ENCODE assay signal across 26 cellular contexts in the genomic region with DNA sequence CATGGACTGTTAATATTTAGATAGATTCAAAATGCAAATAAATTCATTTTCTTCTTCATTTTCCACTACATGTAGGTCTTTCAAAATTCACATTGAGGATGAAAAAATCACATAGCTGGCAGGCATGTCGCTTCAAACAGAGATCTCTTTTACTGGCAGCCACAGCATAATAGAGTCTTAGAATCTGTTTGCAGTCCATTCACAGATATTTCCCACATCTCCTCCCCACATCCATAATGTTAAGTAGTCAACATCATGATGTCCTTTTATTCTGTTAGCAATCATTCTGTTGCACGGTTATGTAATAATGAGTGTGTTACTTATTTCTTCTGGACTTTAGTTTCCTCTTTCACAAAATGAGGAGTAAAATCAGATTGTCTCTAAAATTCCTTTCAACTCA.
DNase-seq lines count a peak whose midpoint lies in the region; ATAC-seq and TF ChIP-seq lines count a peak whose summit lies in the region.
"Had no signal": no experiment of that assay in that cellular context is flagged by ENCODE, and none has a peak within 500 bp of the region (broad histone marks: within the 10 kb centered on the region; RNA-seq: fewer than 3 reads in every experiment).

No MANE protein-coding gene starts in this region.

- no peaks in the 10 kb centered on the region for H3K36me3 Mint-ChIP-seq in Caco-2 (ENCODE audit: insufficient read depth, unreplicated experiment)
- H3K36me3 Mint-ChIP-seq in neural crest cell (ENCODE audit: low read depth) = no peaks in the 10 kb centered on the region
- no peaks in the 10 kb centered on the region for H3K36me3 Mint-ChIP-seq in activated CD8-positive, alpha-beta T cell treated with anti-CD3 and anti-CD28 coated beads for 36 hours (ENCODE audit: low read depth)
- H3K36me3 Mint-ChIP-seq: brain; stimulated activated memory B cell treated with anti-CD40 and anti-IgM and Interleukin-4, amounts not matched to agents 10 μg/mL and 1 μg/mL and 100 μg/mL, for 72 hours had no signal

- TF ChIP-seq CTCF in Caco-2 (IDR thresholded peaks at IDR 0.05; ENCODE audit: insufficient read depth in 1 of 2, low read depth in 1 of 2, low read length in 1 of 2, severe bottlenecking in 1 of 2, unreplicated experiment in 1 of 2) (no peak), WERI-Rb-1 (IDR thresholded peaks at IDR 0.05; ENCODE audit: low read depth, low read length) (no peak), neural crest cell (conservative IDR thresholded peaks at IDR 0.05) (no peak), coronary artery (IDR thresholded peaks at IDR 0.05) (no peak)
- TF ChIP-seq CTCF in activated CD8-positive, alpha-beta T cell treated with anti-CD3 and anti-CD28 coated beads for 36 hours (IDR thresholded peaks at IDR 0.05) = no peak

- H3K27ac ChIP-seq in BLaER1 = no peak overlapping the region
- H3K27ac ChIP-seq in WERI-Rb-1 = peak overlapping the region; percentile 32; the same call in 1 of the 2 replicates
- no peak overlapping the region for H3K27ac ChIP-seq in coronary artery
- H3K27ac ChIP-seq: epithelial cell of prostate, KMS-11, lower lobe of right lung, neutrophil, prostate gland, upper lobe of left lung had no signal

- H3K4me1 ChIP-seq in BLaER1 (peaks cover 37% of the 10 kb centered on the region), Caco-2 (peaks cover 14% of the 10 kb centered on the region)
- H3K4me1 ChIP-seq: prostate gland had no signal

- CTCF ChIA-PET in Caco-2 (lab: Charles Lee) = no interaction called here
- CTCF ChIA-PET in activated CD8-positive, alpha-beta T cell treated with anti-CD3 and anti-CD28 coated beads for 36 hours (lab: Charles Lee) = no interaction called here

- H3K27me3 ChIP-seq in BLaER1 (no peaks in the 10 kb centered on the region), Caco-2 (replicated peaks; ENCODE audit: control insufficient read depth, insufficient read depth, low read length) (no peaks in the 10 kb centered on the region), WERI-Rb-1 (ENCODE audit: insufficient read depth, low read depth, severe bottlenecking) (no peaks in the 10 kb centered on the region)
- H3K27me3 ChIP-seq: neutrophil, upper lobe of left lung had no signal

- intact Hi-C loops in Caco-2 (cut with micrococcal nuclease; ENCODE audit: unreplicated experiment) = no loop called here
- intact Hi-C loops in activated CD8-positive, alpha-beta T cell treated with anti-CD3 and anti-CD28 coated beads for 36 hours (cut with micrococcal nuclease) = no loop called here

- DNase-seq in Caco-2 (no peak), WERI-Rb-1 (no peak), neural crest cell (ENCODE audit: low read depth, low spot score) (no peak), coronary artery (ENCODE audit: low spot score) (no peak), islet precursor cell (no peak)
- no peak for DNase-seq in activated CD8-positive, alpha-beta T cell treated with anti-CD3 and anti-CD28 coated beads for 36 hours
- DNase-seq: activated gamma-delta T cell treated with Interleukin-2 at 50 U/mL for 16 hours; activated naive CD8-positive, alpha-beta T cell treated with anti-CD3 and anti-CD28 coated beads, Interleukin-2, amount 50 U/mL, for 24 hours; activated T-cell treated with anti-CD3 and anti-CD28 coated beads, Interleukin-2, amount 50 U/mL, for 1 hour; CD4-positive, alpha-beta T cell; glutamatergic neuron; lower lobe of right lung; NCI-H1436 treated with DMSO at 0.1 percent for 48 hours; NCI-H774; OCI-M1; stimulated activated CD4-positive, alpha-beta T cell treated with anti-CD3 and anti-CD28 coated beads, Interleukin-4, amount 100 ng/mL, for 24 hours; substantia nigra; upper lobe of left lung had no signal

- no peak overlapping the region for H3K4me3 ChIP-seq in BLaER1
- no peak overlapping the region for H3K4me3 ChIP-seq in Caco-2 (ENCODE audit: low read depth, low read length)
- H3K4me3 ChIP-seq in WERI-Rb-1 (ENCODE audit: low read depth, low read length) = no peak overlapping the region
- H3K4me3 ChIP-seq in coronary artery = no peak overlapping the region
- H3K4me3 ChIP-seq: lower lobe of right lung, prostate gland, upper lobe of left lung had no signal

- H3K27ac Mint-ChIP-seq in Caco-2 (ENCODE audit: unreplicated experiment) = peak overlapping the region; percentile 28
- H3K27ac Mint-ChIP-seq in neural crest cell (ENCODE audit: unreplicated experiment) = peak overlapping the region; percentile 57
- H3K27ac Mint-ChIP-seq in activated CD8-positive, alpha-beta T cell treated with anti-CD3 and anti-CD28 coated beads for 36 hours = no peak overlapping the region
- H3K27ac Mint-ChIP-seq: activated naive CD8-positive, alpha-beta T cell treated with anti-CD3 and anti-CD28 coated beads, Interleukin-2, amount 50 U/mL, for 24 hours; CD4-positive, alpha-beta T cell; stimulated activated memory B cell treated with anti-CD40 and anti-IgM and Interleukin-4, amounts not matched to agents 10 μg/mL and 1 μg/mL and 100 μg/mL, for 72 hours had no signal

- H3K27me3 Mint-ChIP-seq in Caco-2 (ENCODE audit: insufficient read depth, unreplicated experiment) (no peaks in the 10 kb centered on the region), neural crest cell (ENCODE audit: low read depth) (no peaks in the 10 kb centered on the region)
- no peaks in the 10 kb centered on the region for H3K27me3 Mint-ChIP-seq in activated CD8-positive, alpha-beta T cell treated with anti-CD3 and anti-CD28 coated beads for 36 hours
- H3K27me3 Mint-ChIP-seq: activated naive CD8-positive, alpha-beta T cell treated with anti-CD3 and anti-CD28 coated beads, Interleukin-2, amount 50 U/mL, for 24 hours; brain; CD4-positive, alpha-beta T cell; stimulated activated memory B cell treated with anti-CD40 and anti-IgM and Interleukin-4, amounts not matched to agents 10 μg/mL and 1 μg/mL and 100 μg/mL, for 72 hours had no signal

- no peaks in the 10 kb centered on the region for H3K4me1 Mint-ChIP-seq in Caco-2 (ENCODE audit: low read depth, unreplicated experiment)
- peaks cover 36% of the 10 kb centered on the region for H3K4me1 Mint-ChIP-seq in neural crest cell
- H3K4me1 Mint-ChIP-seq in activated CD8-positive, alpha-beta T cell treated with anti-CD3 and anti-CD28 coated beads for 36 hours (ENCODE audit: low read depth) = peaks cover 10% of the 10 kb centered on the region
- H3K4me1 Mint-ChIP-seq: stimulated activated memory B cell treated with anti-CD40 and anti-IgM and Interleukin-4, amounts not matched to agents 10 μg/mL and 1 μg/mL and 100 μg/mL, for 72 hours had no signal

- no peaks in the 10 kb centered on the region for H3K9me3 ChIP-seq in BLaER1
- no peaks in the 10 kb centered on the region for H3K9me3 ChIP-seq in Caco-2
- H3K9me3 ChIP-seq in WERI-Rb-1 (ENCODE audit: severe bottlenecking) = no peaks in the 10 kb centered on the region
- H3K9me3 ChIP-seq: lower lobe of right lung, neutrophil, prostate gland, upper lobe of left lung had no signal

- no peak overlapping the region for H3K4me3 Mint-ChIP-seq in Caco-2 (ENCODE audit: unreplicated experiment)
- H3K4me3 Mint-ChIP-seq in neural crest cell = peak overlapping the region; percentile 50
- H3K4me3 Mint-ChIP-seq in activated CD8-positive, alpha-beta T cell treated with anti-CD3 and anti-CD28 coated beads for 36 hours = no peak overlapping the region
- H3K4me3 Mint-ChIP-seq: activated naive CD8-positive, alpha-beta T cell treated with anti-CD3 and anti-CD28 coated beads, Interleukin-2, amount 50 U/mL, for 24 hours; brain; CD4-positive, alpha-beta T cell; stimulated activated memory B cell treated with anti-CD40 and anti-IgM and Interleukin-4, amounts not matched to agents 10 μg/mL and 1 μg/mL and 100 μg/mL, for 72 hours had no signal

- H4K20me1 ChIP-seq in BLaER1 = no peaks in the 10 kb centered on the region

- no TSS peak for BruUV-seq in Caco-2 (replicated peaks; lab: Mats Ljungman, UMichigan)

- POLR2A ChIA-PET in Caco-2 (lab: Charles Lee) = no interaction called here
- POLR2A ChIA-PET in activated CD8-positive, alpha-beta T cell treated with anti-CD3 and anti-CD28 coated beads for 36 hours (lab: Charles Lee) = no interaction called here

- no peak for ATAC-seq in activated CD8-positive, alpha-beta T cell treated with anti-CD3 and anti-CD28 coated beads for 36 hours
- ATAC-seq: activated naive CD8-positive, alpha-beta T cell treated with anti-CD3 and anti-CD28 coated beads, Interleukin-2, amount 50 U/mL, for 24 hours; lower lobe of right lung; sciatic nerve; stimulated activated memory B cell treated with anti-CD40 and anti-IgM and Interleukin-4, amounts not matched to agents 10 μg/mL and 1 μg/mL and 100 μg/mL, for 72 hours had no signal

- H3K4me2 ChIP-seq in BLaER1 = peak overlapping the region; percentile 51
- H3K4me2 ChIP-seq: KMS-11 had no signal

- no peak overlapping the region for H3K9ac ChIP-seq in BLaER1
- H3K9ac ChIP-seq: KMS-11 had no signal

- H3K36me3 ChIP-seq in BLaER1 (no peaks in the 10 kb centered on the region), Caco-2 (ENCODE audit: control insufficient read depth, insufficient read depth, low read length) (no peaks in the 10 kb centered on the region), WERI-Rb-1 (no peaks in the 10 kb centered on the region)
- H3K36me3 ChIP-seq: lower lobe of right lung, neutrophil, prostate gland, upper lobe of left lung had no signal

- H3K9me3 Mint-ChIP-seq in Caco-2 (ENCODE audit: unreplicated experiment) (no peaks in the 10 kb centered on the region), neural crest cell (no peaks in the 10 kb centered on the region)
- no peaks in the 10 kb centered on the region for H3K9me3 Mint-ChIP-seq in activated CD8-positive, alpha-beta T cell treated with anti-CD3 and anti-CD28 coated beads for 36 hours
- H3K9me3 Mint-ChIP-seq: activated naive CD8-positive, alpha-beta T cell treated with anti-CD3 and anti-CD28 coated beads, Interleukin-2, amount 50 U/mL, for 24 hours; brain; CD4-positive, alpha-beta T cell; stimulated activated memory B cell treated with anti-CD40 and anti-IgM and Interleukin-4, amounts not matched to agents 10 μg/mL and 1 μg/mL and 100 μg/mL, for 72 hours had no signal
